In the genomic region with DNA sequence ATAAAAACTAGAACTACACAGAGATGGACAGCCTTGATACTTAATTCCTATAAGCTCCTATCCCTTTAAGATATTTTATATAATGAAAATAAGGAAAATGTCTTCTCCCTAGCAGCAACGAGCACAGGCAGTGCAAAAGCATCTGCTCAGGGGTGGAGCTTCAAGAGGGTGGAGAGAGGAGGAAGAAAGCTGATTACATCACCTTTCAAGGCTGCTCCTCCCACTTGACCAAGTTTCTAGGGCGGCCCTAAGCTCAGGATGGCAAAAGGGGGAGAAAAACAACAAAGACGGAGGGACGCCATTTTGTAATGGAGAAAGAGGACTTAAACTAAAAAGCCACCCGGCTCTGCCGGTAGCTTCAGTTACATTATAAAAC, we compare ENCODE assay signal across 8 cellular contexts. TPM values are rescaled to one million over a fixed set of nuclear protein-coding genes. Genes with fewer than 3 reads are reported as not detected.
A peak's percentile ranks its signal among the peaks of the same experiment; 100 is the strongest.
DNase-seq lines count a peak whose midpoint lies in the region; ATAC-seq, FAIRE-seq and TF ChIP-seq lines count a peak whose summit lies in the region.

No MANE protein-coding gene starts in this region.

- H3K4me1 ChIP-seq in OCI-LY1 (ENCODE audit: insufficient read depth, low read length, severe bottlenecking) (peaks cover 47% of the 10 kb centered on the region), endothelial cell of umbilical vein (ENCODE audit: control insufficient read depth, extremely low read depth, insufficient read depth, low read length) (peaks cover 21% of the 10 kb centered on the region)

- no peak for TF ChIP-seq POLR2A in endothelial cell of umbilical vein (IDR thresholded peaks at IDR 0.05; ENCODE audit: low read depth, low read length)

- no TSS peak for BruUV-seq in endothelial cell of umbilical vein (replicated peaks; lab: Mats Ljungman, UMichigan)

- H3K27ac Mint-ChIP-seq in mesothelial cell of epicardium = peak overlapping the region; percentile 100

- H3K36me3 ChIP-seq in OCI-LY1 (ENCODE audit: insufficient read depth, low read length) (peaks cover 76% of the 10 kb centered on the region), endothelial cell of umbilical vein (ENCODE audit: control insufficient read depth in 2 of 2, extremely low read depth in 1 of 2, insufficient read depth in 2 of 2, low read length in 2 of 2) (peaks cover 2 to 7% of the 10 kb centered on the region in 2 experiments)

- H3K27me3 Mint-ChIP-seq in mesothelial cell of epicardium (ENCODE audit: low read depth) = no peaks in the 10 kb centered on the region

- peaks cover 66% of the 10 kb centered on the region for H3K4me1 Mint-ChIP-seq in mesothelial cell of epicardium

- H4K20me1 ChIP-seq in OCI-LY1 (ENCODE audit: insufficient read depth, low read length) (no peaks in the 10 kb centered on the region), endothelial cell of umbilical vein (replicated peaks; ENCODE audit: control insufficient read depth, extremely low read depth, insufficient read depth, low read length) (no peaks in the 10 kb centered on the region)

- H3K79me2 ChIP-seq in OCI-LY1 (ENCODE audit: insufficient read depth, low read length) = peaks cover 42% of the 10 kb centered on the region
- peaks cover 40% of the 10 kb centered on the region for H3K79me2 ChIP-seq in endothelial cell of umbilical vein (ENCODE audit: control insufficient read depth, insufficient read depth, low read length)

- no peaks in the 10 kb centered on the region for H3K9me1 ChIP-seq in endothelial cell of umbilical vein (replicated peaks; ENCODE audit: control insufficient read depth, extremely low read depth, insufficient read depth, low read length)

- H2AFZ ChIP-seq in OCI-LY1 (ENCODE audit: low read length) (no peak overlapping the region), endothelial cell of umbilical vein (ENCODE audit: low read depth, low read length) (no peak overlapping the region)

- H3K9ac ChIP-seq in OCI-LY1 (ENCODE audit: low read length) (peak overlapping the region; percentile 99), endothelial cell of umbilical vein (replicated peaks; ENCODE audit: extremely low read depth, insufficient read depth, low read length) (peak overlapping the region; percentile 99)

- CTCF ChIA-PET in endothelial cell of umbilical vein (lab: Charles Lee) = interaction anchor here (0.6 to 4.5 kb wide), 7 partner anchors 14 to 290 kb away, joined by 3 to 44 read pairs (median 5); no protein-coding TSS in a partner anchor

- ATAC-seq in GM19463 (IDR thresholded peaks at IDR 0.05; ENCODE audit: unreplicated experiment) = peak; percentile 38

- H3K27me3 ChIP-seq in OCI-LY1 (ENCODE audit: insufficient read depth, low read length) = no peaks in the 10 kb centered on the region
- H3K27me3 ChIP-seq in endothelial cell of umbilical vein (ENCODE audit: control insufficient read depth in 2 of 2, insufficient read depth in 2 of 2, low read length in 2 of 2) = no peaks in the 10 kb centered on the region

- H3K9me3 ChIP-seq in OCI-LY1 (ENCODE audit: low read length) = no peaks in the 10 kb centered on the region
- H3K9me3 ChIP-seq in endothelial cell of umbilical vein (replicated peaks; ENCODE audit: control insufficient read depth, insufficient read depth, low read length) = no peaks in the 10 kb centered on the region

- dilution Hi-C loops in endothelial cell of umbilical vein (cut with MboI; ENCODE audit: extremely low pct_ligation_motif_present, low sequenced_read_pairs) = no loop called here

- no peaks in the 10 kb centered on the region for H3K9me2 ChIP-seq in OCI-LY1 (ENCODE audit: low read depth, low read length)

- intact Hi-C loops in endothelial cell of umbilical vein (cut with micrococcal nuclease) = loop anchor here (1.0 to 5.0 kb wide), 3 partner anchors 58 to 133 kb away; a partner anchor contains a TSS

- POLR2A ChIA-PET in endothelial cell of umbilical vein (lab: Charles Lee) = interaction anchor here (0.6 to 4.1 kb wide), 17 partner anchors 9 to 1128 kb away, joined by 3 to 63 read pairs (median 5); a partner anchor contains a TSS

- peaks cover 19% of the 10 kb centered on the region for H3K36me3 Mint-ChIP-seq in mesothelial cell of epicardium

- H3K9me3 Mint-ChIP-seq in mesothelial cell of epicardium = no peaks in the 10 kb centered on the region

- H3K4me2 ChIP-seq in OCI-LY1 (ENCODE audit: low read length) (peak overlapping the region; percentile 88), endothelial cell of umbilical vein (ENCODE audit: insufficient read depth, low read length) (peak overlapping the region; percentile 99)

- H3F3A ChIP-seq in OCI-LY1 (ENCODE audit: insufficient read depth, low read length) = 0 out of 2 replicates have a peak, but pooled peaks cover 2% of the 10 kb centered on the region

- peak; percentile 84 for FAIRE-seq in endothelial cell of umbilical vein (lab: Jason Lieb, UNC)

- H3K27ac ChIP-seq in OCI-LY1 (ENCODE audit: low read depth, low read length, poor library complexity, severe bottlenecking) = peak overlapping the region; percentile 93
- peak overlapping the region; percentile 86 for H3K27ac ChIP-seq in endothelial cell of umbilical vein (ENCODE audit: insufficient read depth, low read depth, low read length)

- peak; percentile 4 to 98 (median 72) for DNase-seq in C1 segment of cervical spinal cord (lab: John Stamatoyannopoulos, UW)
- DNase-seq in HuH-7.5 (ENCODE audit: low spot score) = peak; percentile 47
- DNase-seq in activated CD8-positive, alpha-beta memory T cell treated with anti-CD3 and anti-CD28 coated beads, Interleukin-2, amount 50 U/mL, for 48 hours = peak; percentile 81
- DNase-seq in endothelial cell of umbilical vein (ENCODE audit: low read depth, low spot score) = peak; percentile 98
- DNase-seq in mesothelial cell of epicardium (ENCODE audit: low spot score in 2 of 2, unreplicated experiment in 2 of 2) = peak; percentile 64 to 69
- peak; percentile 55 to 77 for DNase-seq in stimulated activated CD8-positive, alpha-beta memory T cell treated with anti-CD3 and anti-CD28 coated beads, Interleukin-15, amount 100 ng/mL, for 4 hours (ENCODE audit: low read depth in 2 of 2)

- H3K4me3 ChIP-seq in OCI-LY1 (ENCODE audit: low read depth, low read length, poor library complexity, severe bottlenecking) (peak overlapping the region; percentile 97), endothelial cell of umbilical vein (replicated peaks in 1 of 3; ENCODE audit: insufficient read depth in 1 of 3, low read depth in 1 of 3, low read length in 3 of 3) (peak overlapping the region in 2 of 3 experiments; percentile 65 to 84)

- TF ChIP-seq CTCF in OCI-LY1 (IDR thresholded peaks at IDR 0.05; ENCODE audit: low read length) (no peak), endothelial cell of umbilical vein (IDR thresholded peaks at IDR 0.05; ENCODE audit: extremely low read depth in 1 of 2, insufficient read depth in 1 of 2, low read depth in 1 of 2, low read length in 2 of 2) (no peak), mesothelial cell of epicardium (IDR thresholded peaks at IDR 0.05; ENCODE audit: unreplicated experiment) (no peak)

- peak overlapping the region; percentile 93 for H3K4me3 Mint-ChIP-seq in mesothelial cell of epicardium

RNA-seq across cellular contexts. Expression of a gene that starts 2.2 kb away (rescaled TPM):
- total RNA-seq in endothelial cell of umbilical vein = 75.1 and 88.3 TPM in 2 replicates
- polyA plus RNA-seq in endothelial cell of umbilical vein = 19.2 and 20.3 TPM in 2 replicates
- polyA plus RNA-seq in endothelial cell of umbilical vein (2011; cell fraction: cytosol; rRNA removed) = 14.5 and 15.8 TPM in 2 replicates
- 75.7 and 89.5 TPM in 2 replicates for polyA plus RNA-seq in endothelial cell of umbilical vein (2011; cell fraction: nucleus; rRNA removed)
- polyA plus RNA-seq in endothelial cell of umbilical vein (2012) = 34.0 and 45.9 TPM in 2 replicates
- polyA minus RNA-seq in endothelial cell of umbilical vein = 142 and 159 TPM in 2 replicates
- polyA minus RNA-seq in endothelial cell of umbilical vein (2011; cell fraction: cytosol; rRNA and poly(A)+ RNA removed) = 27.1 TPM
- 244 and 248 TPM in 2 replicates for polyA minus RNA-seq in endothelial cell of umbilical vein (2011; cell fraction: nucleus; rRNA and poly(A)+ RNA removed)
- 107 to 120 TPM (median 117 TPM) in 3 replicates for total RNA-seq in mesothelial cell of epicardium

RNA-seq across cellular contexts. Expression of a gene that starts 2.8 kb away (rescaled TPM):
- 32.6 and 33.7 TPM in 2 replicates for total RNA-seq in endothelial cell of umbilical vein
- polyA plus RNA-seq in endothelial cell of umbilical vein = 47.3 and 49.1 TPM in 2 replicates
- polyA plus RNA-seq in endothelial cell of umbilical vein (2011; cell fraction: cytosol; rRNA removed) = 53.2 and 55.1 TPM in 2 replicates
- polyA plus RNA-seq in endothelial cell of umbilical vein (2011; cell fraction: nucleus; rRNA removed) = 15.2 and 17.5 TPM in 2 replicates
- polyA plus RNA-seq in endothelial cell of umbilical vein (2012) = 28.9 and 34.9 TPM in 2 replicates
- polyA minus RNA-seq in endothelial cell of umbilical vein = 44.6 and 46.7 TPM in 2 replicates
- polyA minus RNA-seq in endothelial cell of umbilical vein (2011; cell fraction: cytosol; rRNA and poly(A)+ RNA removed) = 95.8 TPM
- 8.5 and 16.6 TPM in 2 replicates for polyA minus RNA-seq in endothelial cell of umbilical vein (2011; cell fraction: nucleus; rRNA and poly(A)+ RNA removed)
- total RNA-seq in mesothelial cell of epicardium = 29.8 to 33.5 TPM (median 30.2 TPM) in 3 replicates

RNA-seq across cellular contexts. Expression of a gene that starts 11.8 kb away (rescaled TPM):
- total RNA-seq in endothelial cell of umbilical vein (18.4 and 20.2 TPM in 2 replicates), mesothelial cell of epicardium (51.0 to 57.0 TPM (median 51.2 TPM) in 3 replicates)
- polyA plus RNA-seq in endothelial cell of umbilical vein = 17.4 and 19.4 TPM in 2 replicates
- 11.8 and 15.1 TPM in 2 replicates for polyA plus RNA-seq in endothelial cell of umbilical vein (2011; cell fraction: cytosol; rRNA removed)
- polyA plus RNA-seq in endothelial cell of umbilical vein (2011; cell fraction: nucleus; rRNA removed) = 85.2 and 95.7 TPM in 2 replicates
- polyA plus RNA-seq in endothelial cell of umbilical vein (2012) = 18.1 and 18.3 TPM in 2 replicates
- polyA minus RNA-seq in endothelial cell of umbilical vein = 13.5 and 23.0 TPM in 2 replicates
- polyA minus RNA-seq in endothelial cell of umbilical vein (2011; cell fraction: cytosol; rRNA and poly(A)+ RNA removed) = not detected
- polyA minus RNA-seq in endothelial cell of umbilical vein (2011; cell fraction: nucleus; rRNA and poly(A)+ RNA removed) = 23.2 and 23.4 TPM in 2 replicates

RNA-seq across cellular contexts. Expression of a gene that starts 32.1 kb away (rescaled TPM):
- 18.5 and 21.0 TPM in 2 replicates for total RNA-seq in endothelial cell of umbilical vein
- polyA plus RNA-seq in endothelial cell of umbilical vein = 19.1 and 20.2 TPM in 2 replicates
- 12.3 and 13.2 TPM in 2 replicates for polyA plus RNA-seq in endothelial cell of umbilical vein (2011; cell fraction: cytosol; rRNA removed)
- 41.5 and 46.2 TPM in 2 replicates for polyA plus RNA-seq in endothelial cell of umbilical vein (2011; cell fraction: nucleus; rRNA removed)
- 11.7 and 11.9 TPM in 2 replicates for polyA plus RNA-seq in endothelial cell of umbilical vein (2012)
- polyA minus RNA-seq in endothelial cell of umbilical vein = 17.4 and 17.5 TPM in 2 replicates
- 9.0 TPM for polyA minus RNA-seq in endothelial cell of umbilical vein (2011; cell fraction: cytosol; rRNA and poly(A)+ RNA removed)
- polyA minus RNA-seq in endothelial cell of umbilical vein (2011; cell fraction: nucleus; rRNA and poly(A)+ RNA removed) = 8.1 and 11.1 TPM in 2 replicates
- total RNA-seq in mesothelial cell of epicardium = 12.0 to 15.8 TPM (median 15.0 TPM) in 3 replicates

RNA-seq across cellular contexts. Expression of a gene that starts 43.6 kb away (rescaled TPM):
- total RNA-seq in endothelial cell of umbilical vein (55.8 and 60.3 TPM in 2 replicates), mesothelial cell of epicardium (71.4 to 73.6 TPM (median 71.5 TPM) in 3 replicates)
- polyA plus RNA-seq in endothelial cell of umbilical vein = 29.0 and 34.0 TPM in 2 replicates
- 37.2 and 42.3 TPM in 2 replicates for polyA plus RNA-seq in endothelial cell of umbilical vein (2011; cell fraction: cytosol; rRNA removed)
- polyA plus RNA-seq in endothelial cell of umbilical vein (2011; cell fraction: nucleus; rRNA removed) = 73.9 and 111 TPM in 2 replicates
- polyA plus RNA-seq in endothelial cell of umbilical vein (2012) = 53.7 and 54.0 TPM in 2 replicates
- polyA minus RNA-seq in endothelial cell of umbilical vein = 48.1 and 55.2 TPM in 2 replicates
- 50.5 TPM for polyA minus RNA-seq in endothelial cell of umbilical vein (2011; cell fraction: cytosol; rRNA and poly(A)+ RNA removed)
- polyA minus RNA-seq in endothelial cell of umbilical vein (2011; cell fraction: nucleus; rRNA and poly(A)+ RNA removed) = 23.3 and 30.2 TPM in 2 replicates

Comparison
In these comparisons a context has a peak if more than half of its experiments do, and no peak if none do; other contexts are left out.
1. Peak in every context shown above with its lines: DNase-seq, ATAC-seq, H3K4me3 ChIP-seq and H3K27ac ChIP-seq.
2. DNase-seq: peak in every context shown above with its lines; median percentile 98 in endothelial cell of umbilical vein; 81 in activated CD8-positive, alpha-beta memory T cell treated with anti-CD3 and anti-CD28 coated beads, Interleukin-2, amount 50 U/mL, for 48 hours; 72 in C1 segment of cervical spinal cord; 66 in mesothelial cell of epicardium; 66 in stimulated activated CD8-positive, alpha-beta memory T cell treated with anti-CD3 and anti-CD28 coated beads, Interleukin-15, amount 100 ng/mL, for 4 hours; 47 in HuH-7.5.